8 cellular contexts compared by ENCODE assay signal in genomic region chr19:38849746-38850230, GRCh38. TPM values are rescaled to one million over a fixed set of nuclear protein-coding genes. Genes with fewer than 3 reads are reported as not detected.
DNase-seq lines count a peak whose midpoint lies in the region; ATAC-seq, FAIRE-seq and TF ChIP-seq lines count a peak whose summit lies in the region.

TSS of gene HNRNPL (minus strand) at chr19:38849986. CDS start at chr19:38849966, 20 bp downstream.

- H2BK20ac ChIP-seq in H1 (ENCODE audit: low read length) = no peak within 1 kb of the TSS; the same call in 1 of the 2 replicates

- TF ChIP-seq EP300 in H1 (IDR thresholded peaks at IDR 0.05; ENCODE audit: borderline replicate concordance in 1 of 2, low read depth in 2 of 2, low read length in 2 of 2) = no peak; a peak in 1 of 3 replicates

- CTCF ChIA-PET in AG04449 (lab: Yijun Ruan, JAX) (interaction anchor here (1.0 to 1.2 kb wide), 4 partner anchors 20 to 112 kb away, joined by 3 read pairs; partner anchors contain the start of genes MRPS12 and SARS2), H1 (lab: Charles Lee; ENCODE audit: partially characterized antibody) (interaction anchor here (0.7 to 1.7 kb wide), 3 partner anchors 12 to 56 kb away, joined by 3 to 5 read pairs (median 3); no protein-coding TSS in a partner anchor)

- H3K4me1 ChIP-seq in H1 (replicated peaks in 1 of 4; ENCODE audit: control insufficient read depth in 3 of 4, insufficient read depth in 4 of 4, low read length in 3 of 4) (peaks cover 2 to 16% (median 11%) of the 10 kb centered on the region in 4 experiments), muscle layer of colon (ENCODE audit: insufficient read depth, low read length) (peaks cover 37% of the 10 kb centered on the region)

- peak within 1 kb of the TSS; percentile 96 to 100 (median 97) for H3K9ac ChIP-seq in H1 (replicated peaks in 1 of 4; ENCODE audit: extremely low read depth in 1 of 4, low read depth in 3 of 4, low read length in 3 of 4)
- H3K9ac ChIP-seq in muscle layer of colon (ENCODE audit: low read length) = peak within 1 kb of the TSS; percentile 84

- ATAC-seq in GM19324 (IDR thresholded peaks at IDR 0.05; ENCODE audit: low FRiP score, unreplicated experiment) (peak; percentile 69), HG03460 (IDR thresholded peaks at IDR 0.05; ENCODE audit: unreplicated experiment) (peak; percentile 41)

- WGBS in H1 (ENCODE audit: extremely low coverage in 1 of 2, insufficient coverage in 1 of 2, insufficient read length in 1 of 2, insufficient replicate concordance in 2 of 2, low coverage in 1 of 2, low lambda C conversion rate in 2 of 2, missing lambda C conversion rate in 1 of 2), 2 experiments = 3% methylated on average over 15 of the region's 58 CpGs; no CpG with 5 or more reads in 1 of the 2 experiments

- TF ChIP-seq CTCF in AG04449 (IDR thresholded peaks at IDR 0.05; ENCODE audit: insufficient read depth, low read length, missing control alignments) = peak; percentile 91
- peak; percentile 26 to 48 (median 44) for TF ChIP-seq CTCF in H1 (IDR thresholded peaks at IDR 0.05; ENCODE audit: control extremely low read depth in 1 of 3, insufficient read depth in 1 of 3, low read depth in 1 of 3, low read length in 3 of 3)

- H3K36me3 ChIP-seq in H1 (ENCODE audit: control insufficient read depth in 2 of 4, insufficient read depth in 4 of 4, low read length in 3 of 4) = peaks cover 22 to 42% (median 30%) of the 10 kb centered on the region in 4 experiments
- H3K36me3 ChIP-seq in muscle layer of colon (ENCODE audit: insufficient read depth, low read length) = peaks cover 40% of the 10 kb centered on the region

- H3K4me2 ChIP-seq in H1 (ENCODE audit: insufficient read depth in 1 of 2, low read depth in 2 of 2, low read length in 2 of 2) = peak within 1 kb of the TSS; percentile 97 to 98

- H3K27ac ChIP-seq in H1 (ENCODE audit: low read depth, low read length) = peak within 1 kb of the TSS; percentile 96
- H3K27ac ChIP-seq in muscle layer of colon (ENCODE audit: low read depth, low read length) = peak within 1 kb of the TSS; percentile 99
- H3K27ac ChIP-seq in substantia nigra (ENCODE audit: low read depth, low read length, poor library complexity, severe bottlenecking) = peak within 1 kb of the TSS; percentile 99

- peak within 1 kb of the TSS; percentile 90 for H3K18ac ChIP-seq in H1 (ENCODE audit: extremely low read depth, low read length)

- peak within 1 kb of the TSS; percentile 85 for H3K56ac ChIP-seq in H1 (replicated peaks; ENCODE audit: insufficient read length, low read depth, low read length)

- H3K4me3 ChIP-seq in AG04449 (ENCODE audit: low read depth, low read length) (peak within 1 kb of the TSS; percentile 77), H1 (ENCODE audit: extremely low read depth in 1 of 4, insufficient read depth in 2 of 4, low read depth in 3 of 4, low read length in 4 of 4) (peak within 1 kb of the TSS; percentile 80 to 97 (median 95)), muscle layer of colon (ENCODE audit: low read depth in 1 of 2, low read length in 2 of 2) (peak within 1 kb of the TSS; percentile 87 to 94)

- peak within 1 kb of the TSS; percentile 92 for H3K4ac ChIP-seq in H1 (replicated peaks; ENCODE audit: insufficient read length, low read depth, low read length)

- DNase-seq in AG04449 (ENCODE audit: low read depth, low spot score) (no peak), H1 (ENCODE audit: low read depth in 1 of 2, low spot score in 2 of 2) (peak in 1 of 2 experiments; percentile 99), substantia nigra (lab: John Stamatoyannopoulos, UW) (peak in 40 of 49 donors; percentile 86 to 100 (median 100)), NOMO-1 treated with DMSO at 0.1 percent for 48 hours (lab: John Stamatoyannopoulos, UW; ENCODE audit: unreplicated experiment) (no peak)
- DNase-seq in activated CD4-positive, alpha-beta T cell treated with anti-CD3 and anti-CD28 coated beads, Interleukin-2, amount 50 U/mL, for 48 hours = peak; percentile 98 to 99

- H2BK120ac ChIP-seq in H1 (replicated peaks; ENCODE audit: low read depth, low read length) = peak within 1 kb of the TSS; percentile 35

- FAIRE-seq in H1 (lab: Jason Lieb, UNC) = no peak

- H3K23ac ChIP-seq in H1 (ENCODE audit: insufficient read length) = no peak within 1 kb of the TSS

- peak within 1 kb of the TSS; percentile 68; the same call in 1 of the 2 replicates for H2BK12ac ChIP-seq in H1 (ENCODE audit: low read depth, low read length)

- peak; percentile 88 to 97 for TF ChIP-seq POLR2A in H1 (IDR thresholded peaks at IDR 0.05; ENCODE audit: control extremely low read depth in 1 of 2, low read depth in 2 of 2, low read length in 2 of 2)

- H3K79me1 ChIP-seq in H1 (ENCODE audit: low read depth, low read length) = peaks cover 9% of the 10 kb centered on the region; the same call in 1 of the 2 replicates

- H2BK5ac ChIP-seq in H1 (ENCODE audit: low read depth, low read length) = peak within 1 kb of the TSS; percentile 82

- peak within 1 kb of the TSS; percentile 100 for H4K8ac ChIP-seq in H1 (ENCODE audit: extremely low read depth, insufficient read depth, low read length)

- 0 out of 2 replicates have a peak within 1 kb of the TSS, but pooled peaks have one; percentile 72 for H2BK15ac ChIP-seq in H1 (ENCODE audit: low read length)

- H2AFZ ChIP-seq in H1 (ENCODE audit: low read length) = no peak within 1 kb of the TSS

- peaks cover 22 to 40% of the 10 kb centered on the region in 2 experiments for H3K79me2 ChIP-seq in H1 (ENCODE audit: control insufficient read depth in 1 of 2, insufficient read depth in 2 of 2, low read length in 2 of 2)

- no peak for TF ChIP-seq RAD21 in H1 (IDR thresholded peaks at IDR 0.05 in 1 of 2, conservative IDR thresholded peaks at IDR 0.05 in 1 of 2; ENCODE audit: low read depth in 2 of 2, low read length in 2 of 2)

- H2AK5ac ChIP-seq in H1 (ENCODE audit: low read depth, low read length) = peak within 1 kb of the TSS; percentile 91

- H4K5ac ChIP-seq in H1 (ENCODE audit: insufficient read length, low read depth, low read length) = peak within 1 kb of the TSS; percentile 75

- peaks cover 12 to 24% of the 10 kb centered on the region in 2 experiments for H4K20me1 ChIP-seq in H1 (replicated peaks in 1 of 2; ENCODE audit: control insufficient read depth in 1 of 2, insufficient read depth in 2 of 2, low read length in 2 of 2)

- peaks cover 22% of the 10 kb centered on the region for H3K23me2 ChIP-seq in H1 (ENCODE audit: low read depth, low read length)

- H3K27me3 ChIP-seq in H1 (replicated peaks in 1 of 4; ENCODE audit: control insufficient read depth in 3 of 4, extremely low read depth in 1 of 4, insufficient read depth in 3 of 4, low read length in 3 of 4) = no peaks in the 10 kb centered on the region
- H3K27me3 ChIP-seq in muscle layer of colon (ENCODE audit: control insufficient read depth in 1 of 2, insufficient read depth in 2 of 2, low read length in 2 of 2) = no peaks in the 10 kb centered on the region

- H4K91ac ChIP-seq in H1 (replicated peaks; ENCODE audit: insufficient read length, low read length) = peak within 1 kb of the TSS; percentile 83

- no peaks in the 10 kb centered on the region for H3K9me3 ChIP-seq in H1 (ENCODE audit: insufficient read depth in 2 of 2, low read depth in 1 of 2, low read length in 1 of 2)
- H3K9me3 ChIP-seq in muscle layer of colon (ENCODE audit: low read length) = no peaks in the 10 kb centered on the region

- no peak within 1 kb of the TSS for H3K14ac ChIP-seq in H1 (ENCODE audit: insufficient read length)

- POLR2A ChIA-PET in AG04449 (lab: Yijun Ruan, JAX) (interaction anchor here (0.8 to 1.2 kb wide), 6 partner anchors 12 to 202 kb away, joined by 3 to 10 read pairs (median 5); partner anchors contain the start of genes ACTN4, ECH1, NFKBIB and SIRT2), H1 (lab: Charles Lee; ENCODE audit: partially characterized antibody) (interaction anchor here (0.6 to 8.3 kb wide), 26 partner anchors 10 to 249 kb away, joined by 3 to 376 read pairs (median 4); partner anchors contain the start of genes ECH1, EIF3K, NFKBIB and RINL)

TF ChIP-seq in H1, 55 proteins besides CTCF, POLR2A, EP300 and RAD21 (continues in another document):
- TF ChIP-seq MAX (IDR thresholded peaks at IDR 0.05) (peak; percentile 51), CREB1 (IDR thresholded peaks at IDR 0.05) (no peak), TBP (IDR thresholded peaks at IDR 0.05; ENCODE audit: low read depth, low read length) (peak; percentile 92), BRCA1 (IDR thresholded peaks at IDR 0.05; ENCODE audit: low read depth, low read length) (no peak), ATF3 (IDR thresholded peaks at IDR 0.05; ENCODE audit: insufficient read depth, low read depth, low read length) (no peak), FOSL1 (IDR thresholded peaks at IDR 0.05; ENCODE audit: insufficient read depth, low read depth, low read length) (no peak), RXRA (IDR thresholded peaks at IDR 0.05; ENCODE audit: insufficient read depth, low read depth, low read length) (no peak), SP1 (IDR thresholded peaks at IDR 0.05; ENCODE audit: low read depth, low read length) (peak; percentile 94; the same call in 1 of the 2 replicates), JUND (IDR thresholded peaks at IDR 0.05; ENCODE audit: low read length) (no peak), EZH2 (IDR thresholded peaks at IDR 0.05; ENCODE audit: low read depth, low read length, severe bottlenecking) (no peak), PHF8 (conservative IDR thresholded peaks at IDR 0.05; ENCODE audit: low read depth, low read length) (peak; percentile 92), SIN3A (conservative IDR thresholded peaks at IDR 0.05 in 1 of 2, IDR thresholded peaks at IDR 0.05 in 1 of 2; ENCODE audit: low read depth in 1 of 2, low read length in 2 of 2) (no peak), TAF1 (IDR thresholded peaks at IDR 0.05; ENCODE audit: low read depth, low read length) (peak; percentile 95), TAF7 (optimal IDR thresholded peaks at IDR 0.05; ENCODE audit: borderline replicate concordance, low read depth, low read length) (peak; percentile 89)

RNA-seq across cellular contexts. Expression of gene HNRNPL, which starts in this region (rescaled TPM):
- total RNA-seq in H1 (2021; fragmentation: NEBNext Ultra II Directional; extraction: Animal tissue kit (Norgen Biotek cat#: 25700)) = 711 and 779 TPM in 2 replicates
- 403 and 404 TPM in 2 replicates for polyA plus RNA-seq in H1 (2011; rRNA removed)
- polyA plus RNA-seq in H1 (2011; cell fraction: cytosol; rRNA removed) = 354 TPM
- 541 TPM for polyA plus RNA-seq in H1 (2011; cell fraction: nucleus; rRNA removed)
- polyA plus RNA-seq in H1 (2012, experiment 1 of 2) = 683 to 1,004 TPM (median 711 TPM) in 4 replicates
- polyA plus RNA-seq in H1 (2012, experiment 2 of 2) = 537 TPM
- 480 TPM for polyA plus RNA-seq in H1 (2013, experiment 1 of 2)
- polyA plus RNA-seq in H1 (2013, experiment 2 of 2) = 470 TPM
- polyA minus RNA-seq in H1 (2011; rRNA and poly(A)+ RNA removed) = 621 and 711 TPM in 2 replicates
- 351 TPM for polyA minus RNA-seq in H1 (2011; cell fraction: cytosol; rRNA and poly(A)+ RNA removed)
- polyA minus RNA-seq in H1 (2011; cell fraction: nucleus; rRNA and poly(A)+ RNA removed) = 254 TPM

Comparison
In these comparisons a context has a peak if more than half of its experiments do, and no peak if none do; other contexts are left out.
1. DNase-seq: peak in activated CD4-positive, alpha-beta T cell treated with anti-CD3 and anti-CD28 coated beads, Interleukin-2, amount 50 U/mL, for 48 hours (2 of 2) and substantia nigra (40 of 49); none in AG04449 (single experiment) and NOMO-1 treated with DMSO at 0.1 percent for 48 hours (single experiment).
2. Peak in every context shown above with its lines, with median percentiles within 50 percentile points of each other: H3K4me3 ChIP-seq and H3K27ac ChIP-seq.